9 cellular contexts compared by ENCODE assay signal in the genomic region with DNA sequence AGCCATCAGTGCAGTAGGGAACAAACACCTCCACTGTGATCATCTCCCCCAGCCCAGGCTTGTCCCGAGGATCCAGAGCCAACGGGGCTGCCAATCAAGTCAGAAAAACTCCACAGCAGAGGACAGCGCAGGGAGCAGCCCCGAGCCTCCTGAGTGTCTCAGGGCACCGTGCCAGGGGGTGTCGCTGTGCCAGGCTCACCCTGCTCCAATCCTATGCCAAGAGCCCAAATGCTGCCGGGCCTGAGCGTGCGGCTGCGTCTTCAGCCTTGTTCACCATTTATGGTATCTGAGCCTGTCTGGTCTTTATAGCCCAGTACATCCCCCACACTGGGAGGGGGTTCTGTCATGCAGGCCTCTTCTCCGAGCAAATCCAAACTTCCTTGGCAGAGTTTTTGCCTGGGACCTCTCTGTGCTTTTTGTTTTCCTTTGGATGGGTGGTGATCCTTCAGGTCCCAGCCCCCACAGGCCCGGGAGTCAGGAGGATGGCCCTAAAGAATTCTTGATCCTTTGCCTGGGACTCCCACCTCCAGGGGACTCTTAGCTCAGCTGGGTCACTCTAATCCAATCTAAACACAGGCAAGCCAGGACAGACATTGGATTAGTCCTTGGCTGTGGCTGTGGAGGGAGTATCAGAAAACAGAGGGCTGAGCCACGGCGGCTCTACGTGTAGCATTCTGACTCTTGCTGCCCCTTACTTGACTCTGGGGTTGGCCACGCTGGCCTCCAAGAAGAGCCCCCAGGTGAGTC.
DNase-seq lines count a peak whose midpoint lies in the region; ATAC-seq and TF ChIP-seq lines count a peak whose summit lies in the region.
"Had no signal": no experiment of that assay in that cellular context is flagged by ENCODE, and none has a peak within 500 bp of the region (broad histone marks: within the 10 kb centered on the region; RNA-seq: fewer than 3 reads in every experiment).

No MANE protein-coding gene starts in this region.

- no peak overlapping the region for H3K4me2 ChIP-seq in mesenchymal stem cell (ENCODE audit: low read length, poor library complexity, severe bottlenecking)

- H3K9me3 ChIP-seq in mesenchymal stem cell (ENCODE audit: control insufficient read depth, low read length) (no peaks in the 10 kb centered on the region), suprapubic skin (no peaks in the 10 kb centered on the region)

- H3K4me1 ChIP-seq in mesenchymal stem cell (ENCODE audit: control insufficient read depth, insufficient read depth, low read depth, low read length) (peaks cover 21% of the 10 kb centered on the region), suprapubic skin (peaks cover 24% of the 10 kb centered on the region)

- H4K8ac ChIP-seq in mesenchymal stem cell (ENCODE audit: low read length), result peak overlapping the region; percentile 37

- no peak overlapping the region for H3K18ac ChIP-seq in mesenchymal stem cell (ENCODE audit: low read depth in 1 of 2, low read length in 2 of 2)

- H3K79me1 ChIP-seq in mesenchymal stem cell (replicated peaks; ENCODE audit: low read length, poor library complexity, severe bottlenecking), result peaks cover 24% of the 10 kb centered on the region

- H3K14ac ChIP-seq in mesenchymal stem cell (ENCODE audit: low read length in 2 of 2), result no peak overlapping the region

- WGBS in mesenchymal stem cell, result 89% methylated on average over 16 of the region's 16 CpGs
- WGBS in suprapubic skin, result 33% methylated on average over 15 of the region's 16 CpGs

- H3K27ac ChIP-seq in coronary artery (peak overlapping the region; percentile 79 to 92), mesenchymal stem cell (ENCODE audit: low read length, poor library complexity, severe bottlenecking) (peak overlapping the region; percentile 44), suprapubic skin (peak overlapping the region; percentile 29)

- H2BK15ac ChIP-seq in mesenchymal stem cell (ENCODE audit: low read depth, poor library complexity, severe bottlenecking), result no peak overlapping the region

- H3K27me3 ChIP-seq in mesenchymal stem cell (ENCODE audit: control insufficient read depth in 1 of 2, insufficient read depth in 1 of 2, low read length in 2 of 2), result no peaks in the 10 kb centered on the region
- no peaks in the 10 kb centered on the region for H3K27me3 ChIP-seq in suprapubic skin

- no peak overlapping the region for H2BK120ac ChIP-seq in mesenchymal stem cell (ENCODE audit: low read depth, low read length)

- H2BK5ac ChIP-seq in mesenchymal stem cell (ENCODE audit: low read depth, low read length, poor library complexity, severe bottlenecking), result no peak overlapping the region

- H3K4ac ChIP-seq in mesenchymal stem cell (ENCODE audit: low read depth in 1 of 2, low read length in 2 of 2), result no peak overlapping the region

- no peak overlapping the region for H2AFZ ChIP-seq in mesenchymal stem cell (ENCODE audit: low read depth, low read length)

- ATAC-seq in HG03175 (IDR thresholded peaks at IDR 0.05; ENCODE audit: unreplicated experiment) (no peak), GM21825 (IDR thresholded peaks at IDR 0.05; ENCODE audit: unreplicated experiment) (no peak), GM18907 (IDR thresholded peaks at IDR 0.05; ENCODE audit: unreplicated experiment) (no peak)
- ATAC-seq: activated CD4-positive, CD25-positive, alpha-beta regulatory T cell treated with anti-CD3 and anti-CD28 coated beads, Interleukin-2, amount 50 U/mL, for 24 hours had no signal

- TF ChIP-seq EP300 in suprapubic skin (IDR thresholded peaks at IDR 0.05), result no peak

- no peak for TF ChIP-seq POLR2A in suprapubic skin (IDR thresholded peaks at IDR 0.05)

- DNase-seq in NCI-H82 (lab: John Stamatoyannopoulos, UW) (peak; percentile 91), coronary artery (ENCODE audit: low spot score) (peak; percentile 87), mesenchymal stem cell (no peak), suprapubic skin (ENCODE audit: low spot score in 2 of 2) (peak in 1 of 2 donors; percentile 65)
- DNase-seq in activated CD4-positive, alpha-beta T cell treated with anti-CD3 and anti-CD28 coated beads, Interleukin-2, amount 50 U/mL, for 48 hours, result no peak

- H3K4me3 ChIP-seq in coronary artery (peak overlapping the region; percentile 13), mesenchymal stem cell (ENCODE audit: insufficient read depth in 1 of 2, low read depth in 1 of 2, low read length in 2 of 2) (no peak overlapping the region), suprapubic skin (no peak overlapping the region)

- H3K36me3 ChIP-seq in mesenchymal stem cell (ENCODE audit: control insufficient read depth in 1 of 2, insufficient read depth in 2 of 2, low read depth in 1 of 2, low read length in 2 of 2) (peaks cover 14 to 58% of the 10 kb centered on the region in 2 experiments), suprapubic skin (no peaks in the 10 kb centered on the region)

- H3K9ac ChIP-seq in mesenchymal stem cell (ENCODE audit: low read length), result no peak overlapping the region

- peak overlapping the region in 1 of 2 experiments; percentile 82 for H2BK12ac ChIP-seq in mesenchymal stem cell (ENCODE audit: low read length in 2 of 2)

- TF ChIP-seq CTCF in coronary artery (IDR thresholded peaks at IDR 0.05) (no peak), suprapubic skin (IDR thresholded peaks at IDR 0.05) (no peak)

- H4K91ac ChIP-seq in mesenchymal stem cell (ENCODE audit: low read length), result peak overlapping the region; percentile 48

- H3K23ac ChIP-seq in mesenchymal stem cell (ENCODE audit: low read length in 2 of 2), result no peak overlapping the region

- peak overlapping the region; percentile 59 for H2AK5ac ChIP-seq in mesenchymal stem cell (ENCODE audit: low read length, severe bottlenecking)

Comparison
In these comparisons a context has a peak if more than half of its experiments do, and no peak if none do; other contexts are left out.
1. DNase-seq: peak in NCI-H82 (single experiment) and coronary artery (single experiment); none in mesenchymal stem cell (single experiment) and activated CD4-positive, alpha-beta T cell treated with anti-CD3 and anti-CD28 coated beads, Interleukin-2, amount 50 U/mL, for 48 hours (0 of 2).
2. H3K27ac ChIP-seq: peak in every context shown above with its lines; median percentile 86 in coronary artery; 44 in mesenchymal stem cell; 29 in suprapubic skin.